In genomic region chr6:166460473-166461437, GRCh38 we compare ENCODE assay signal across 2 cellular contexts.
TF ChIP-seq lines count a peak whose summit lies in the region.

No MANE protein-coding gene starts in this region.

TF ChIP-seq in IMR-90, 13 proteins besides CTCF, POLR2A, EP300 and RAD21 (continued from another document):
- no peak for TF ChIP-seq BHLHE40 (IDR thresholded peaks at IDR 0.05; ENCODE audit: low read depth, low read length)
- TF ChIP-seq, protein P1, sequence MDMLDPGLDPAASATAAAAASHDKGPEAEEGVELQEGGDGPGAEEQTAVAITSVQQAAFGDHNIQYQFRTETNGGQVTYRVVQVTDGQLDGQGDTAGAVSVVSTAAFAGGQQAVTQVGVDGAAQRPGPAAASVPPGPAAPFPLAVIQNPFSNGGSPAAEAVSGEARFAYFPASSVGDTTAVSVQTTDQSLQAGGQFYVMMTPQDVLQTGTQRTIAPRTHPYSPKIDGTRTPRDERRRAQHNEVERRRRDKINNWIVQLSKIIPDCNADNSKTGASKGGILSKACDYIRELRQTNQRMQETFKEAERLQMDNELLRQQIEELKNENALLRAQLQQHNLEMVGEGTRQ (IDR thresholded peaks at IDR 0.05; ENCODE audit: low read depth, low read length), result no peak
- no peak for TF ChIP-seq MAFK (IDR thresholded peaks at IDR 0.05; ENCODE audit: low read depth, low read length)
- TF ChIP-seq RCOR1 (IDR thresholded peaks at IDR 0.05; ENCODE audit: insufficient replicate concordance, low read length), result no peak
- TF ChIP-seq, protein P2, sequence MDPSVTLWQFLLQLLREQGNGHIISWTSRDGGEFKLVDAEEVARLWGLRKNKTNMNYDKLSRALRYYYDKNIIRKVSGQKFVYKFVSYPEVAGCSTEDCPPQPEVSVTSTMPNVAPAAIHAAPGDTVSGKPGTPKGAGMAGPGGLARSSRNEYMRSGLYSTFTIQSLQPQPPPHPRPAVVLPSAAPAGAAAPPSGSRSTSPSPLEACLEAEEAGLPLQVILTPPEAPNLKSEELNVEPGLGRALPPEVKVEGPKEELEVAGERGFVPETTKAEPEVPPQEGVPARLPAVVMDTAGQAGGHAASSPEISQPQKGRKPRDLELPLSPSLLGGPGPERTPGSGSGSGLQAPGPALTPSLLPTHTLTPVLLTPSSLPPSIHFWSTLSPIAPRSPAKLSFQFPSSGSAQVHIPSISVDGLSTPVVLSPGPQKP (IDR thresholded peaks at IDR 0.05; ENCODE audit: borderline replicate concordance, low read depth, low read length), result no peak
- no peak for TF ChIP-seq CHD1 (IDR thresholded peaks at IDR 0.05; ENCODE audit: low read depth, low read length)
- no peak for TF ChIP-seq RFX5 (IDR thresholded peaks at IDR 0.05; ENCODE audit: low read depth, low read length)
- no peak for TF ChIP-seq MAZ (IDR thresholded peaks at IDR 0.05; ENCODE audit: borderline replicate concordance, low read depth, low read length)
- TF ChIP-seq NFE2L2 (IDR thresholded peaks at IDR 0.05; ENCODE audit: low read depth, low read length), result no peak

TF ChIP-seq in WTC11, 78 proteins besides CTCF, POLR2A, EP300 and RAD21:
- TF ChIP-seq USF1 (CRISPR knock-in tag; IDR thresholded peaks at IDR 0.05) (no peak), ZNF423 (CRISPR knock-in tag; IDR thresholded peaks at IDR 0.05) (no peak)
